11 cellular contexts compared by ENCODE assay signal in the genomic region with DNA sequence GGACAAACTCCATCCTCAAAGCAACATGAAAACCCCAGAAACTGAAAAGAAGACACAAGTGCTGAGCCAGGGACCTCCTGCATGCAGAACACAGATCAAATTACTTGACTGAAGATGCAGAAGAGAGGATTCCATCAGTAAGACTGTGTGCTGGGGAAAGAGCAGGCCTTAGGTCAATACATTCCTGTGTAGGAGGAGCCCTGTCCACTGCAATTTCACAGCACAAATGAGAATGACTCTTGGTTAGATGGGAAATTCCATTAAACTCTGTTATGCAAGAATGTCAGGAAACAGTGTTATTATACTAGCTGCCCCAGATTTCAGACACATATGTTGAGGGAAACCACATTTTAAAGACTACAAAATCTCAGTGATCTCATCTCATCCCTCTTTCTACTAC. TPM values are rescaled to one million over a fixed set of nuclear protein-coding genes. Genes with fewer than 3 reads are reported as not detected.
A peak's percentile ranks its signal among the peaks of the same experiment; 100 is the strongest.
DNase-seq lines count a peak whose midpoint lies in the region; ATAC-seq and TF ChIP-seq lines count a peak whose summit lies in the region.
"Had no signal": no experiment of that assay in that cellular context is flagged by ENCODE, and none has a peak within 500 bp of the region (broad histone marks: within the 10 kb centered on the region; RNA-seq: fewer than 3 reads in every experiment).

No MANE protein-coding gene starts in this region.

- H2BK120ac ChIP-seq in neuronal stem cell (ENCODE audit: low read depth, low read length), result no peak overlapping the region

- H3K27me3 ChIP-seq in RWPE2 (ENCODE audit: insufficient read depth, poor library complexity, severe bottlenecking) (no peaks in the 10 kb centered on the region), neuronal stem cell (ENCODE audit: control insufficient read depth in 3 of 3, insufficient read depth in 3 of 3, low read depth in 1 of 3, low read length in 3 of 3) (no peaks in the 10 kb centered on the region)

- H3K36me3 ChIP-seq in RWPE2 (ENCODE audit: low read depth), result no peaks in the 10 kb centered on the region
- H3K36me3 ChIP-seq in neuronal stem cell (replicated peaks in 1 of 2; ENCODE audit: control insufficient read depth in 2 of 2, insufficient read depth in 2 of 2, low read length in 2 of 2), result no peaks in the 10 kb centered on the region

- no peak overlapping the region for H3K23ac ChIP-seq in neuronal stem cell (ENCODE audit: low read depth, low read length, poor library complexity)

- H3K79me1 ChIP-seq in neuronal stem cell (ENCODE audit: low read depth, low read length), result no peaks in the 10 kb centered on the region

- no peak overlapping the region for H3K4ac ChIP-seq in neuronal stem cell (ENCODE audit: low read length)

- H3K4me3 ChIP-seq in RWPE2 (ENCODE audit: severe bottlenecking), result no peak overlapping the region
- H3K4me3 ChIP-seq in neuronal stem cell (ENCODE audit: low read length in 2 of 2), result no peak overlapping the region

- no peak for TF ChIP-seq CTCF in RWPE2 (IDR thresholded peaks at IDR 0.05; ENCODE audit: poor library complexity, severe bottlenecking)

- DNase-seq in AG20443 (ENCODE audit: low spot score), result peak; percentile 81
- DNase-seq in RWPE2 (ENCODE audit: low spot score), result no peak
- peak; percentile 99 for DNase-seq in fibroblast of peridontal ligament (ENCODE audit: extremely low read depth)
- peak; percentile 44 for DNase-seq in neuronal stem cell (ENCODE audit: low spot score)
- DNase-seq in Ammon's horn (ENCODE audit: low spot score), result no peak
- no peak for DNase-seq in activated CD4-positive, alpha-beta T cell treated with anti-CD3 and anti-CD28 coated beads, Interleukin-2, amount 50 U/mL, for 1 hour
- DNase-seq: KBM-7, midbrain, T-helper 1 cell had no signal

- peaks cover 26% of the 10 kb centered on the region for H3K4me1 ChIP-seq in RWPE2 (ENCODE audit: insufficient read depth, poor library complexity, severe bottlenecking)
- H3K4me1 ChIP-seq in neuronal stem cell (ENCODE audit: control insufficient read depth in 2 of 2, insufficient read depth in 1 of 2, low read depth in 1 of 2, low read length in 2 of 2), result peaks cover 4 to 10% of the 10 kb centered on the region in 2 donors

- no peak overlapping the region for H3K27ac ChIP-seq in RWPE2 (ENCODE audit: poor library complexity, severe bottlenecking)
- peak overlapping the region; percentile 14 for H3K27ac ChIP-seq in neuronal stem cell (replicated peaks; ENCODE audit: low read length)

- H3K14ac ChIP-seq in neuronal stem cell (ENCODE audit: low read length), result no peak overlapping the region

- no peak overlapping the region for H2AFZ ChIP-seq in neuronal stem cell (ENCODE audit: low read length)

- H4K91ac ChIP-seq in neuronal stem cell (ENCODE audit: low read depth, low read length, poor library complexity), result no peak overlapping the region

- H2BK12ac ChIP-seq in neuronal stem cell (ENCODE audit: low read length), result no peak overlapping the region

- H4K8ac ChIP-seq in neuronal stem cell (ENCODE audit: low read depth, low read length), result no peak overlapping the region

- H3K18ac ChIP-seq in neuronal stem cell (ENCODE audit: low read length), result no peak overlapping the region

- peak; percentile 85 for ATAC-seq in RWPE2 (ENCODE audit: low read depth)
- ATAC-seq in GM21717 (IDR thresholded peaks at IDR 0.05; ENCODE audit: unreplicated experiment), result no peak
- ATAC-seq in GM18505 (IDR thresholded peaks at IDR 0.05; ENCODE audit: unreplicated experiment), result no peak

- no peak overlapping the region for H2BK15ac ChIP-seq in neuronal stem cell (ENCODE audit: low read length)

- no peak overlapping the region for H2BK5ac ChIP-seq in neuronal stem cell (ENCODE audit: low read length)

- H2AK5ac ChIP-seq in neuronal stem cell (ENCODE audit: low read depth, low read length), result no peak overlapping the region

- H3K4me2 ChIP-seq in neuronal stem cell (ENCODE audit: insufficient read depth, low read length, poor library complexity, severe bottlenecking), result no peak overlapping the region

- H3K9me3 ChIP-seq in RWPE2 (ENCODE audit: severe bottlenecking) (peaks cover 6% of the 10 kb centered on the region), neuronal stem cell (replicated peaks in 1 of 2; ENCODE audit: control insufficient read depth in 2 of 2, insufficient read depth in 1 of 2, low read depth in 1 of 2, low read length in 2 of 2) (peaks cover 2 to 5% of the 10 kb centered on the region in 2 donors)

- H3K9ac ChIP-seq in neuronal stem cell (ENCODE audit: low read depth, low read length, poor library complexity), result no peak overlapping the region

- TF ChIP-seq POLR2A in GM18505 (IDR thresholded peaks at IDR 0.05; ENCODE audit: borderline replicate concordance, extremely low read depth, insufficient read depth, insufficient read length), result no peak

RNA-seq across cellular contexts. Expression of a gene that starts 48.2 kb away (rescaled TPM):
- 246 TPM for polyA plus RNA-seq in neuronal stem cell (2013, experiment 1 of 2)
- polyA plus RNA-seq in neuronal stem cell (2013, experiment 2 of 2), result 254 TPM

Comparison
In these comparisons a context has a peak if more than half of its experiments do, and no peak if none do; other contexts are left out.
1. DNase-seq: peak in AG20443 (single experiment), fibroblast of peridontal ligament (single experiment) and neuronal stem cell (single experiment); none in RWPE2 (single experiment), Ammon's horn (single experiment) and activated CD4-positive, alpha-beta T cell treated with anti-CD3 and anti-CD28 coated beads, Interleukin-2, amount 50 U/mL, for 1 hour (single experiment).